ENCODE assay signal across 31 cellular contexts in the genomic region with DNA sequence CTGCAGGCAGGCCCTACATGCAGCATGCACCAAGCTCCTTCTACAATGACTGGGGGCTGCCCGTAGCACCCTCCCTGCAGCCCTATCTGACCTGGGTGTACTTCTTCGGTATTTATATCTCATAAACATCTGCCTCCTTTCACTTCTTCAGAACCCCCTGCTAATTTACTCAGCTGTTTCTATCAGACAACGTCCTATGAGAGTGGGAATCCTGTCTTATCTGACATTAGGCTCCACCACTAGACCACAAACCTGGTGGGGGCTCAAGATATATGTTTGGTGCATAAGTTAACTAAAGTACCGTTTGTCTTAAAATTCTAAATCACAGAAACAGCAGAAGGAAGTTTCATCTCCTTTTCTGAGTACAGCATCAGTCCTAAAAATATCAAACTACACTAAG. TPM values are rescaled to one million over a fixed set of nuclear protein-coding genes. Genes with fewer than 3 reads are reported as not detected.
"Had no signal": no experiment of that assay in that cellular context is flagged by ENCODE, and none has a peak within 500 bp of the region (broad histone marks: within the 10 kb centered on the region; RNA-seq: fewer than 3 reads in every experiment).

No MANE protein-coding gene starts in this region.

- H3K36me3 ChIP-seq: uterus had no signal

- H3K27me3 Mint-ChIP-seq: activated CD4-positive, alpha-beta T cell treated with anti-CD3 and anti-CD28 coated beads, Interleukin-2, amount 10 ng/mL, durations not matched to agents 7 days and 5 days; activated T-helper 17 cell treated with anti-CD3 and anti-CD28 coated beads, Interleukin-2, amount 50 U/mL, for 72 hours; central memory CD8-positive, alpha-beta T cell; progenitor cell of endocrine pancreas; stimulated activated naive CD8-positive, alpha-beta T cell treated with anti-CD3 and anti-CD28 coated beads, Interleukin-15, Interleukin-2, amounts not matched to agents 100 ng/mL and 50 ng/mL, for 24 hours; type B pancreatic cell had no signal

- H3K9me3 Mint-ChIP-seq: activated CD4-positive, alpha-beta T cell treated with anti-CD3 and anti-CD28 coated beads, Interleukin-2, amount 10 ng/mL, durations not matched to agents 7 days and 5 days; activated T-helper 17 cell treated with anti-CD3 and anti-CD28 coated beads, Interleukin-2, amount 50 U/mL, for 72 hours; central memory CD8-positive, alpha-beta T cell; nephron; stimulated activated naive CD8-positive, alpha-beta T cell treated with anti-CD3 and anti-CD28 coated beads, Interleukin-15, Interleukin-2, amounts not matched to agents 100 ng/mL and 50 ng/mL, for 24 hours; T-helper 2 cell treated with Interferon-gamma antibody and Interleukin-4, amounts not matched to agents 5 μg/mL and 100 μg/mL, for 36 hours; type B pancreatic cell had no signal

- H2AFZ ChIP-seq: hepatocyte had no signal

- H3K4me2 ChIP-seq: hepatocyte had no signal

- ATAC-seq: activated T-helper 17 cell treated with anti-CD3 and anti-CD28 coated beads, Interleukin-2, amount 50 U/mL, for 72 hours; mucosa of descending colon had no signal

- H3K4me1 Mint-ChIP-seq: nephron had no signal

- H3K4me3 Mint-ChIP-seq: activated CD4-positive, alpha-beta T cell treated with anti-CD3 and anti-CD28 coated beads, Interleukin-2, amount 10 ng/mL, durations not matched to agents 7 days and 5 days; activated T-helper 17 cell treated with anti-CD3 and anti-CD28 coated beads, Interleukin-2, amount 50 U/mL, for 72 hours; central memory CD8-positive, alpha-beta T cell; nephron; stimulated activated naive CD8-positive, alpha-beta T cell treated with anti-CD3 and anti-CD28 coated beads, Interleukin-15, Interleukin-2, amounts not matched to agents 100 ng/mL and 50 ng/mL, for 24 hours; T-helper 2 cell treated with Interferon-gamma antibody and Interleukin-4, amounts not matched to agents 5 μg/mL and 100 μg/mL, for 36 hours; type B pancreatic cell had no signal

- H3K9me3 ChIP-seq: left ventricle myocardium inferior, mucosa of descending colon, neutrophil, right lobe of liver, uterus had no signal

- DNase-seq: activated CD4-positive, alpha-beta T cell treated with anti-CD3 and anti-CD28 coated beads for 1 hour; activated CD4-positive, alpha-beta T cell treated with anti-CD3 and anti-CD28 coated beads, Interleukin-2, amount 10 ng/mL, durations not matched to agents 7 days and 5 days; activated gamma-delta T cell treated with Interleukin-2 at 50 U/mL for 16 hours; activated naive CD4-positive, alpha-beta T cell treated with anti-CD3 and anti-CD28 coated beads, Interleukin-2, amount 50 U/mL, for 16 hours; activated T-cell treated with anti-CD3 and anti-CD28 coated beads, Interleukin-2, amount 50 U/mL, for 1 hour; anterior cingulate cortex; dermis blood vessel endothelial cell; effector CD4-positive, alpha-beta T cell; glutamatergic neuron; islet precursor cell; left ventricle myocardium inferior; mucosa of descending colon; right lobe of liver; stimulated activated CD4-positive, alpha-beta T cell treated with anti-CD3 and anti-CD28 coated beads, Interleukin-12 subunit alpha, Interleukin-12 subunit beta, amount 100 ng/mL, for 4 hours; stimulated activated CD4-positive, alpha-beta T cell treated with anti-CD3 and anti-CD28 coated beads, Interleukin-4, amount 100 ng/mL, for 1 hour; substantia nigra; T-helper 1 cell; uterus had no signal

- H3K27ac Mint-ChIP-seq: activated T-helper 17 cell treated with anti-CD3 and anti-CD28 coated beads, Interleukin-2, amount 50 U/mL, for 72 hours; nephron; progenitor cell of endocrine pancreas; T-helper 2 cell treated with Interferon-gamma antibody and Interleukin-4, amounts not matched to agents 5 μg/mL and 100 μg/mL, for 36 hours; type B pancreatic cell had no signal

- H3K27me3 ChIP-seq: hepatocyte, neutrophil, right lobe of liver, uterus had no signal

- H3K27ac ChIP-seq: epithelial cell of prostate, hepatocyte, left ventricle myocardium inferior, neutrophil, right lobe of liver, skin epidermis, uterus had no signal

- H3K4me1 ChIP-seq: uterus had no signal

- H3K4me3 ChIP-seq: hepatocyte, left ventricle myocardium inferior, lung, mucosa of descending colon, right lobe of liver, skin epidermis, uterus had no signal

RNA-seq across cellular contexts. Expression of a gene that starts 10.6 kb away (rescaled TPM):
- total RNA-seq: myocyte had no signal
